11 cellular contexts compared by ENCODE assay signal in genomic region chr2:135030826-135031225, GRCh38. TPM values are rescaled to one million over a fixed set of nuclear protein-coding genes. Genes with fewer than 3 reads are reported as not detected.
DNase-seq lines count a peak whose midpoint lies in the region; TF ChIP-seq lines count a peak whose summit lies in the region.
"Had no signal": no experiment of that assay in that cellular context is flagged by ENCODE, and none has a peak within 500 bp of the region (broad histone marks: within the 10 kb centered on the region; RNA-seq: fewer than 3 reads in every experiment).

No MANE protein-coding gene starts in this region.

- H3K4me3 ChIP-seq in astrocyte of the cerebellum (ENCODE audit: low read depth, low read length) (no peak overlapping the region), sigmoid colon (no peak overlapping the region)
- H3K4me3 ChIP-seq: gastrocnemius medialis had no signal

- in situ Hi-C loops in Caki2 (cut with HindIII; ENCODE audit: low pct_unique_long_range_greater_than_20kb, low sequenced_read_pairs) = no loop called here
- in situ Hi-C loops in astrocyte of the cerebellum (cut with HindIII; ENCODE audit: low sequenced_read_pairs) = no loop called here

- H3K4me1 ChIP-seq in sigmoid colon = no peaks in the 10 kb centered on the region
- H3K4me1 ChIP-seq: gastrocnemius medialis had no signal

- no peak for TF ChIP-seq CTCF in astrocyte of the cerebellum (IDR thresholded peaks at IDR 0.05; ENCODE audit: low read depth, low read length, missing control alignments)
- TF ChIP-seq CTCF in sigmoid colon (IDR thresholded peaks at IDR 0.05) = no peak

- DNase-seq in Caki2 (ENCODE audit: low read depth) = peak; percentile 23
- DNase-seq in astrocyte of the cerebellum (ENCODE audit: low read depth) = peak; percentile 66
- DNase-seq in iPS-NIHi11 (ENCODE audit: low spot score) = peak; percentile 70
- no peak for DNase-seq in NCI-H187 treated with DMSO at 0.1 percent for 48 hours (lab: John Stamatoyannopoulos, UW)
- no peak for DNase-seq in NCI-H526 treated with DMSO at 0.1 percent for 48 hours (lab: John Stamatoyannopoulos, UW)
- no peak for DNase-seq in activated CD4-positive, alpha-beta T cell treated with anti-CD3 and anti-CD28 coated beads, Interleukin-2, amount 10 ng/mL, durations not matched to agents 24 days and 14 days
- no peak for DNase-seq in sigmoid colon
- DNase-seq: activated CD8-positive, alpha-beta memory T cell treated with anti-CD3 and anti-CD28 coated beads, Interleukin-2, amount 10 ng/mL, durations not matched to agents 7 days and 5 days; gastrocnemius medialis; stimulated activated naive B cell treated with anti-CD40 and anti-IgM and Interleukin-4, amounts not matched to agents 10 μg/mL and 1 μg/mL and 100 μg/mL, for 72 hours had no signal

- H3K27me3 Mint-ChIP-seq in activated CD4-positive, alpha-beta T cell treated with anti-CD3 and anti-CD28 coated beads, Interleukin-2, amount 10 ng/mL, durations not matched to agents 24 days and 14 days = no peaks in the 10 kb centered on the region

- H3K4me3 Mint-ChIP-seq in activated CD4-positive, alpha-beta T cell treated with anti-CD3 and anti-CD28 coated beads, Interleukin-2, amount 10 ng/mL, durations not matched to agents 24 days and 14 days = no peak overlapping the region
- H3K4me3 Mint-ChIP-seq: activated CD8-positive, alpha-beta memory T cell treated with anti-CD3 and anti-CD28 coated beads, Interleukin-2, amount 10 ng/mL, durations not matched to agents 7 days and 5 days; stimulated activated naive B cell treated with anti-CD40 and anti-IgM and Interleukin-4, amounts not matched to agents 10 μg/mL and 1 μg/mL and 100 μg/mL, for 72 hours had no signal

- no peaks in the 10 kb centered on the region for H3K36me3 ChIP-seq in sigmoid colon
- H3K36me3 ChIP-seq: gastrocnemius medialis had no signal

- H3K27ac Mint-ChIP-seq in activated CD4-positive, alpha-beta T cell treated with anti-CD3 and anti-CD28 coated beads, Interleukin-2, amount 10 ng/mL, durations not matched to agents 24 days and 14 days = no peak overlapping the region
- H3K27ac Mint-ChIP-seq: activated CD8-positive, alpha-beta memory T cell treated with anti-CD3 and anti-CD28 coated beads, Interleukin-2, amount 10 ng/mL, durations not matched to agents 7 days and 5 days; stimulated activated naive B cell treated with anti-CD40 and anti-IgM and Interleukin-4, amounts not matched to agents 10 μg/mL and 1 μg/mL and 100 μg/mL, for 72 hours had no signal

- H3K4me1 Mint-ChIP-seq in activated CD4-positive, alpha-beta T cell treated with anti-CD3 and anti-CD28 coated beads, Interleukin-2, amount 10 ng/mL, durations not matched to agents 24 days and 14 days = peaks cover 2% of the 10 kb centered on the region
- H3K4me1 Mint-ChIP-seq: activated CD8-positive, alpha-beta memory T cell treated with anti-CD3 and anti-CD28 coated beads, Interleukin-2, amount 10 ng/mL, durations not matched to agents 7 days and 5 days; stimulated activated naive B cell treated with anti-CD40 and anti-IgM and Interleukin-4, amounts not matched to agents 10 μg/mL and 1 μg/mL and 100 μg/mL, for 72 hours had no signal

- TF ChIP-seq EP300 in Ishikawa (IDR thresholded peaks at IDR 0.05; ENCODE audit: borderline replicate concordance) (no peak), sigmoid colon (IDR thresholded peaks at IDR 0.05) (no peak)

- no peaks in the 10 kb centered on the region for H3K9me3 ChIP-seq in sigmoid colon
- H3K9me3 ChIP-seq: gastrocnemius medialis had no signal

- H3K27ac ChIP-seq in sigmoid colon = no peak overlapping the region
- H3K27ac ChIP-seq: gastrocnemius medialis had no signal

- H3K9me3 Mint-ChIP-seq in activated CD4-positive, alpha-beta T cell treated with anti-CD3 and anti-CD28 coated beads, Interleukin-2, amount 10 ng/mL, durations not matched to agents 24 days and 14 days = peaks cover 11% of the 10 kb centered on the region

- WGBS in sigmoid colon, 2 donors = 89% methylated on average over 1 of the region's 1 CpG

- H3K27me3 ChIP-seq in sigmoid colon = no peaks in the 10 kb centered on the region
- H3K27me3 ChIP-seq: gastrocnemius medialis had no signal

- TF ChIP-seq POLR2A in sigmoid colon (IDR thresholded peaks at IDR 0.05) = no peak

- H3K36me3 Mint-ChIP-seq in activated CD4-positive, alpha-beta T cell treated with anti-CD3 and anti-CD28 coated beads, Interleukin-2, amount 10 ng/mL, durations not matched to agents 24 days and 14 days (ENCODE audit: low read depth) = no peaks in the 10 kb centered on the region
- H3K36me3 Mint-ChIP-seq: activated CD8-positive, alpha-beta memory T cell treated with anti-CD3 and anti-CD28 coated beads, Interleukin-2, amount 10 ng/mL, durations not matched to agents 7 days and 5 days; stimulated activated naive B cell treated with anti-CD40 and anti-IgM and Interleukin-4, amounts not matched to agents 10 μg/mL and 1 μg/mL and 100 μg/mL, for 72 hours had no signal

- TF ChIP-seq RAD21 in Ishikawa (IDR thresholded peaks at IDR 0.05; ENCODE audit: low read depth) = no peak

- intact Hi-C loops in activated CD4-positive, alpha-beta T cell treated with anti-CD3 and anti-CD28 coated beads, Interleukin-2, amount 10 ng/mL, durations not matched to agents 24 days and 14 days (cut with micrococcal nuclease) = no loop called here
- intact Hi-C loops in sigmoid colon (cut with DNase I) = no loop called here

TF ChIP-seq in Ishikawa, 13 proteins besides CTCF, POLR2A, EP300 and RAD21:
- peak; percentile 66 for TF ChIP-seq YY1 (IDR thresholded peaks at IDR 0.05; ENCODE audit: low read depth)
- no peak for TF ChIP-seq NFIC (IDR thresholded peaks at IDR 0.05)
- peak; percentile 89 for TF ChIP-seq REST (IDR thresholded peaks at IDR 0.05; ENCODE audit: low read depth)
TF ChIP-seq in Ishikawa: peak in this region for 2.

RNA-seq across cellular contexts. Expression of gene MAP3K19, which starts 16.4 kb away (rescaled TPM):
- not detected in 2 replicates for total RNA-seq in Caki2 (2014; rRNA removed; shearing (Covaris generic); ENCODE audit: low replicate concordance)
- not detected in 2 replicates for total RNA-seq in activated CD4-positive, alpha-beta T cell treated with anti-CD3 and anti-CD28 coated beads, Interleukin-2, amount 10 ng/mL, durations not matched to agents 24 days and 14 days
- total RNA-seq in sigmoid colon = not detected
- polyA plus RNA-seq in sigmoid colon = not detected
- total RNA-seq: activated CD8-positive, alpha-beta memory T cell treated with anti-CD3 and anti-CD28 coated beads, Interleukin-2, amount 10 ng/mL, durations not matched to agents 7 days and 5 days; gastrocnemius medialis had no signal

RNA-seq across cellular contexts. Expression of gene RAB3GAP1, which starts 21.3 kb away (rescaled TPM):
- 14.0 and 18.4 TPM in 2 replicates for total RNA-seq in Caki2 (2014; rRNA removed; shearing (Covaris generic); ENCODE audit: low replicate concordance)
- 24.2 and 26.3 TPM in 2 replicates for total RNA-seq in activated CD4-positive, alpha-beta T cell treated with anti-CD3 and anti-CD28 coated beads, Interleukin-2, amount 10 ng/mL, durations not matched to agents 24 days and 14 days
- 10 to 100 TPM; 54.5 to 70.2 (median 60.9) TPM for total RNA-seq in sigmoid colon
- polyA plus RNA-seq in sigmoid colon = 10 to 100 TPM; 18.6 to 22.1 (median 19.0) TPM

Comparison
In these comparisons a context has a peak if more than half of its experiments do, and no peak if none do; other contexts are left out.
1. DNase-seq: peak in Caki2 (single experiment), astrocyte of the cerebellum (single experiment) and iPS-NIHi11 (single experiment); none in NCI-H187 treated with DMSO at 0.1 percent for 48 hours (single experiment), NCI-H526 treated with DMSO at 0.1 percent for 48 hours (single experiment), activated CD4-positive, alpha-beta T cell treated with anti-CD3 and anti-CD28 coated beads, Interleukin-2, amount 10 ng/mL, durations not matched to agents 24 days and 14 days (single experiment) and sigmoid colon (single experiment).